Comparison of ENCODE assay signal across 8 cellular contexts in the genomic region with DNA sequence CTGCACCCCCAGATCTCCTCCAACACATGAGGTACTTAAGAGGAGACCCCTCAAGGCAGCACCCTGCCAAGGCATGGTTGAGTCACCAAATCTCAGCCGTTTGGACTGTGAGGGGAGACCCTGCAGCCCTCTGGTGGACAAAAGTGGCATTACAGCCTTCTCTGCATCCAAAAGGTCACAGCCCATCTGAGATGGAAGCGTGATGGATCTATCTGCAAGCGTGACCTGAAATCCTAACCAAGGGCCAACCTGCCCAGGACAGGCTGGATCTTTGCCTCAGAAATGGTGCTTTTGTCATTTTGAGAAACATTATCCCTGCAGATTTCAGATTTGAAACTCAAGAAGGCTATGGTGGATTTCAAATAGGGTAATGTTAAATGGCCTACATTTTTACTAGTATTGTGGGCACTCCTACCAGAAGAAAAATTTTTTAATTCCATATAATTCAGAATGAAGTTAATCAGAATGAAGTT. TPM values are rescaled to one million over a fixed set of nuclear protein-coding genes. Genes with fewer than 3 reads are reported as not detected.
DNase-seq lines count a peak whose midpoint lies in the region; ATAC-seq and TF ChIP-seq lines count a peak whose summit lies in the region.

No MANE protein-coding gene starts in this region.

- H3K9ac ChIP-seq in KMS-11 = no peak overlapping the region

- DNase-seq in NCI-H748 (lab: John Stamatoyannopoulos, UW; ENCODE audit: unreplicated experiment) (peak; percentile 68), NCI-H748 treated with DMSO at 0.1 percent for 48 hours (lab: John Stamatoyannopoulos, UW) (no peak), SW480 (ENCODE audit: low spot score) (peak; percentile 35), cardiac septum (ENCODE audit: low spot score) (peak; percentile 85), psoas muscle (peak; percentile 67 to 78), aorta (peak; percentile 80 to 89)
- DNase-seq in activated naive CD8-positive, alpha-beta T cell treated with anti-CD3 and anti-CD28 coated beads, Interleukin-2, amount 50 U/mL, for 24 hours = peak; percentile 91

- peak; percentile 96 for ATAC-seq in activated naive CD8-positive, alpha-beta T cell treated with anti-CD3 and anti-CD28 coated beads, Interleukin-2, amount 50 U/mL, for 24 hours
- peak; percentile 36 to 84 (median 80) for ATAC-seq in psoas muscle
- peak; percentile 91 for ATAC-seq in aorta (ENCODE audit: low FRiP score)

- H3K79me2 ChIP-seq in KMS-11 (ENCODE audit: insufficient read depth, low read depth) = no peaks in the 10 kb centered on the region

- H3K36me3 Mint-ChIP-seq in activated naive CD8-positive, alpha-beta T cell treated with anti-CD3 and anti-CD28 coated beads, Interleukin-2, amount 50 U/mL, for 24 hours (ENCODE audit: low read depth) = no peaks in the 10 kb centered on the region

- H3K27ac Mint-ChIP-seq in activated naive CD8-positive, alpha-beta T cell treated with anti-CD3 and anti-CD28 coated beads, Interleukin-2, amount 50 U/mL, for 24 hours = no peak overlapping the region

- H3K27ac ChIP-seq in KMS-11 (no peak overlapping the region), psoas muscle (no peak overlapping the region), aorta (ENCODE audit: low read depth in 1 of 2, low read length in 2 of 2) (no peak overlapping the region)

- no peaks in the 10 kb centered on the region for H3K9me3 Mint-ChIP-seq in activated naive CD8-positive, alpha-beta T cell treated with anti-CD3 and anti-CD28 coated beads, Interleukin-2, amount 50 U/mL, for 24 hours

- H3K4me3 ChIP-seq in KMS-11 (IDR thresholded peaks at IDR 0.05; ENCODE audit: insufficient read depth, low read depth, low read length) (no peak overlapping the region), psoas muscle (no peak overlapping the region), aorta (ENCODE audit: low read length in 2 of 2) (no peak overlapping the region)

- 0 to 8% (median 1%) methylated on average over 3 of the region's 3 CpGs for WGBS in psoas muscle, 3 donors
- 24 to 26% methylated on average over 3 of the region's 3 CpGs for WGBS in aorta, 2 donors

- no peaks in the 10 kb centered on the region for H3K9me3 ChIP-seq in psoas muscle
- H3K9me3 ChIP-seq in aorta (ENCODE audit: control insufficient read depth, low read length) = no peaks in the 10 kb centered on the region

- TF ChIP-seq CTCF in KMS-11 (conservative IDR thresholded peaks at IDR 0.05; ENCODE audit: low read depth, low read length) = peak; percentile 88
- TF ChIP-seq CTCF in psoas muscle (IDR thresholded peaks at IDR 0.05) = peak; percentile 88

- no peaks in the 10 kb centered on the region for H4K20me1 ChIP-seq in KMS-11 (ENCODE audit: insufficient read depth)

- intact Hi-C loops in cardiac septum (cut with DNase I) = loop anchor here (1.0 to 2.0 kb wide), 2 partner anchors 298 to 341 kb away; no protein-coding TSS in a partner anchor
- intact Hi-C loops in psoas muscle (cut with DNase I) = loop anchor here (2.0 to 5.0 kb wide), 3 partner anchors 298 to 338 kb away; no protein-coding TSS in a partner anchor
- intact Hi-C loops in aorta (cut with DNase I) = loop anchor here in 1 of 2 donors (5.0 kb wide), 1 partner anchor 298 kb away; no protein-coding TSS in a partner anchor

- peaks cover 4% of the 10 kb centered on the region for H3K27me3 Mint-ChIP-seq in activated naive CD8-positive, alpha-beta T cell treated with anti-CD3 and anti-CD28 coated beads, Interleukin-2, amount 50 U/mL, for 24 hours

- H3K4me1 ChIP-seq in KMS-11 (ENCODE audit: low read depth, poor library complexity, severe bottlenecking) (no peaks in the 10 kb centered on the region), psoas muscle (no peaks in the 10 kb centered on the region), aorta (ENCODE audit: control insufficient read depth in 1 of 2, insufficient read depth in 2 of 2, low read length in 2 of 2) (no peaks in the 10 kb centered on the region)

- no peak overlapping the region for H2AFZ ChIP-seq in KMS-11 (ENCODE audit: low read depth)

- no peak overlapping the region for H3K4me3 Mint-ChIP-seq in activated naive CD8-positive, alpha-beta T cell treated with anti-CD3 and anti-CD28 coated beads, Interleukin-2, amount 50 U/mL, for 24 hours

- no peaks in the 10 kb centered on the region for H3K4me1 Mint-ChIP-seq in activated naive CD8-positive, alpha-beta T cell treated with anti-CD3 and anti-CD28 coated beads, Interleukin-2, amount 50 U/mL, for 24 hours

- H3K27me3 ChIP-seq in KMS-11 (ENCODE audit: insufficient read depth, low read depth) = no peaks in the 10 kb centered on the region
- no peaks in the 10 kb centered on the region for H3K27me3 ChIP-seq in psoas muscle (ENCODE audit: insufficient read depth in 3 of 3, low read length in 2 of 3)
- H3K27me3 ChIP-seq in aorta (ENCODE audit: control insufficient read depth in 1 of 2, insufficient read depth in 2 of 2, low read length in 1 of 2) = no peaks in the 10 kb centered on the region

- no peaks in the 10 kb centered on the region for H3K36me3 ChIP-seq in KMS-11 (ENCODE audit: insufficient read depth)
- H3K36me3 ChIP-seq in psoas muscle (ENCODE audit: insufficient read depth in 1 of 2, low read depth in 1 of 2) = no peaks in the 10 kb centered on the region
- H3K36me3 ChIP-seq in aorta (ENCODE audit: control insufficient read depth in 1 of 2, insufficient read depth in 2 of 2, low read length in 1 of 2) = no peaks in the 10 kb centered on the region

- no peak overlapping the region for H3K4me2 ChIP-seq in KMS-11

RNA-seq across cellular contexts. Expression of a gene that starts 23.7 kb away (rescaled TPM):
- total RNA-seq in cardiac septum (26.0 TPM), psoas muscle (10 to 100 TPM; 24.6 to 57.3 (median 39.5) TPM), aorta (10 to 100 TPM; 17.8 to 21.2 TPM)
- polyA plus RNA-seq in psoas muscle (10 to 100 TPM; 18.9 to 76.7 (median 39.0) TPM), aorta (10 to 100 TPM; 43.9 to 47.3 TPM)

RNA-seq across cellular contexts. Expression of a gene that starts 58.9 kb away (rescaled TPM):
- total RNA-seq in cardiac septum (26.2 TPM), psoas muscle (10 to 100 TPM; 25.9 to 43.4 (median 31.9) TPM), aorta (10 to 100 TPM; 15.1 to 17.5 TPM)
- polyA plus RNA-seq in psoas muscle (10 to 100 TPM; 19.4 to 62.0 (median 30.8) TPM), aorta (10 to 100 TPM; 22.2 to 44.3 TPM)
